In genomic region chr10:6050801-6051445, GRCh38 we compare ENCODE assay signal across 8 cellular contexts. TPM values are rescaled to one million over a fixed set of nuclear protein-coding genes. Genes with fewer than 3 reads are reported as not detected.
DNase-seq lines count a peak whose midpoint lies in the region; ATAC-seq, FAIRE-seq and TF ChIP-seq lines count a peak whose summit lies in the region.

No MANE protein-coding gene starts in this region.

- H3K36me3 ChIP-seq in brain microvascular endothelial cell (replicated peaks) (no peaks in the 10 kb centered on the region), HepG2 (replicated peaks in 1 of 2; ENCODE audit: control insufficient read depth in 1 of 2, insufficient read depth in 2 of 2, low read length in 2 of 2) (no peaks in the 10 kb centered on the region)

- FAIRE-seq in HepG2 (lab: Jason Lieb, UNC) = peak; percentile 26

- TF ChIP-seq RAD21 in HepG2 (CRISPR knock-in tag; IDR thresholded peaks at IDR 0.05) = no peak

- H4K20me1 ChIP-seq in HepG2 (ENCODE audit: insufficient read depth, low read length) = no peaks in the 10 kb centered on the region

- peak overlapping the region; percentile 39 for H3K9ac ChIP-seq in HepG2 (ENCODE audit: insufficient read depth, low read depth, low read length)

- no peaks in the 10 kb centered on the region for H3K9me3 ChIP-seq in HepG2 (ENCODE audit: low read length)

- peak overlapping the region; percentile 71 for H2AFZ ChIP-seq in HepG2 (ENCODE audit: low read length)

- 2% methylated on average over 18 of the region's 18 CpGs for WGBS in HepG2 (ENCODE audit: low lambda C conversion rate)

- no peak for TF ChIP-seq POLR2A in HepG2 (IDR thresholded peaks at IDR 0.05; ENCODE audit: insufficient read depth in 1 of 2, low read depth in 2 of 2, low read length in 2 of 2)

- no peaks in the 10 kb centered on the region for H3K27me3 ChIP-seq in brain microvascular endothelial cell (replicated peaks)
- peaks cover 1 to 4% of the 10 kb centered on the region in 2 experiments; a peak in 2 of 5 replicates for H3K27me3 ChIP-seq in HepG2 (ENCODE audit: control insufficient read depth in 1 of 2, insufficient read depth in 2 of 2, low read length in 2 of 2)

- peak; percentile 78 for ATAC-seq in GM19438 (IDR thresholded peaks at IDR 0.05; ENCODE audit: low read depth, unreplicated experiment)
- peak; percentile 76 for ATAC-seq in HG03520 (IDR thresholded peaks at IDR 0.05; ENCODE audit: unreplicated experiment)
- peak; percentile 79 for ATAC-seq in HepG2

- H3K27ac ChIP-seq in brain microvascular endothelial cell = no peak overlapping the region
- no peak overlapping the region for H3K27ac ChIP-seq in HepG2 (ENCODE audit: extremely low read length, insufficient read depth, low read length)

- intact Hi-C loops in HepG2 (cut with micrococcal nuclease; ENCODE audit: unreplicated experiment) = loop anchor here (5.0 kb wide), 1 partner anchor 39 kb away; no protein-coding TSS in a partner anchor

- H3K4me2 ChIP-seq in HepG2 (ENCODE audit: low read depth, low read length) = peak overlapping the region; percentile 82

- TF ChIP-seq CTCF in brain microvascular endothelial cell (IDR thresholded peaks at IDR 0.05; ENCODE audit: low read depth, low read length, missing control alignments) (peak; percentile 25), HepG2 (CRISPR knock-in tag; IDR thresholded peaks at IDR 0.05) (peak; percentile 62)

- DNase-seq in COR-L47 (lab: John Stamatoyannopoulos, UW) = peak; percentile 21
- DNase-seq in UCSD-AML1 (lab: John Stamatoyannopoulos, UW; ENCODE audit: unreplicated experiment) = peak; percentile 62
- peak; percentile 12 for DNase-seq in brain microvascular endothelial cell
- DNase-seq in HepG2 (ENCODE audit: low spot score) = peak; percentile 41
- peak; percentile 88 to 91 for DNase-seq in stimulated activated CD8-positive, alpha-beta memory T cell treated with anti-CD3 and anti-CD28 coated beads, Interleukin-15, amount 100 ng/mL, for 4 hours (ENCODE audit: low read depth in 2 of 2)
- DNase-seq in KG1 (lab: John Stamatoyannopoulos, UW) = no peak

- POLR2A ChIA-PET in HepG2 (lab: Yijun Ruan, JAX) = interaction anchor here (1.2 kb wide), 1 partner anchor 39 kb away, joined by 3 read pairs; no protein-coding TSS in a partner anchor

- TF ChIP-seq EP300 in HepG2 (IDR thresholded peaks at IDR 0.05; ENCODE audit: low read depth in 2 of 2, low read length in 2 of 2) (no peak), HepG2 (CRISPR knock-in tag; IDR thresholded peaks at IDR 0.05; ENCODE audit: borderline replicate concordance) (no peak)

- no peaks in the 10 kb centered on the region for H3K79me2 ChIP-seq in HepG2 (ENCODE audit: insufficient read depth, low read length)

- CTCF ChIA-PET in HepG2 (lab: Yijun Ruan, JAX; ENCODE audit: low intra/inter-chr PET ratio, low total read pairs) = interaction anchor here (1.1 kb wide), 1 partner anchor 37 kb away, joined by 3 read pairs; no protein-coding TSS in a partner anchor

- H3K4me1 ChIP-seq in HepG2 (ENCODE audit: insufficient read depth, low read length) = peaks cover 30% of the 10 kb centered on the region

- H3K4me3 ChIP-seq in brain microvascular endothelial cell (ENCODE audit: low read depth, low read length) (peak overlapping the region; percentile 35), HepG2 (replicated peaks in 1 of 3; ENCODE audit: insufficient read depth in 1 of 3, low read depth in 2 of 3, low read length in 3 of 3) (peak overlapping the region; percentile 54 to 68 (median 67))

- no TSS peak for BruUV-seq in HepG2 (replicated peaks; lab: Mats Ljungman, UMichigan)

- in situ Hi-C loops in brain microvascular endothelial cell (cut with HindIII; ENCODE audit: low pct_ligation_motif_present, low sequenced_read_pairs) (no loop called here), HepG2 (cut with HindIII; ENCODE audit: extremely low pct_ligation_motif_present, low pct_unique_long_range_greater_than_20kb) (no loop called here)

TF ChIP-seq in HepG2, 621 proteins besides CTCF, POLR2A, EP300 and RAD21 (continues in another document):
- no peak for TF ChIP-seq ZNF629 (CRISPR knock-in tag; conservative IDR thresholded peaks at IDR 0.05)
- no peak for TF ChIP-seq RXRA (CRISPR knock-in tag; IDR thresholded peaks at IDR 0.05)
- no peak for TF ChIP-seq ZNF451 (CRISPR knock-in tag; IDR thresholded peaks at IDR 0.05)
- TF ChIP-seq SAP130 (CRISPR knock-in tag; IDR thresholded peaks at IDR 0.05; ENCODE audit: low read depth) = 0 out of 2 replicates have a peak, but pooled peaks have one; percentile 12
- TF ChIP-seq, protein P1, sequence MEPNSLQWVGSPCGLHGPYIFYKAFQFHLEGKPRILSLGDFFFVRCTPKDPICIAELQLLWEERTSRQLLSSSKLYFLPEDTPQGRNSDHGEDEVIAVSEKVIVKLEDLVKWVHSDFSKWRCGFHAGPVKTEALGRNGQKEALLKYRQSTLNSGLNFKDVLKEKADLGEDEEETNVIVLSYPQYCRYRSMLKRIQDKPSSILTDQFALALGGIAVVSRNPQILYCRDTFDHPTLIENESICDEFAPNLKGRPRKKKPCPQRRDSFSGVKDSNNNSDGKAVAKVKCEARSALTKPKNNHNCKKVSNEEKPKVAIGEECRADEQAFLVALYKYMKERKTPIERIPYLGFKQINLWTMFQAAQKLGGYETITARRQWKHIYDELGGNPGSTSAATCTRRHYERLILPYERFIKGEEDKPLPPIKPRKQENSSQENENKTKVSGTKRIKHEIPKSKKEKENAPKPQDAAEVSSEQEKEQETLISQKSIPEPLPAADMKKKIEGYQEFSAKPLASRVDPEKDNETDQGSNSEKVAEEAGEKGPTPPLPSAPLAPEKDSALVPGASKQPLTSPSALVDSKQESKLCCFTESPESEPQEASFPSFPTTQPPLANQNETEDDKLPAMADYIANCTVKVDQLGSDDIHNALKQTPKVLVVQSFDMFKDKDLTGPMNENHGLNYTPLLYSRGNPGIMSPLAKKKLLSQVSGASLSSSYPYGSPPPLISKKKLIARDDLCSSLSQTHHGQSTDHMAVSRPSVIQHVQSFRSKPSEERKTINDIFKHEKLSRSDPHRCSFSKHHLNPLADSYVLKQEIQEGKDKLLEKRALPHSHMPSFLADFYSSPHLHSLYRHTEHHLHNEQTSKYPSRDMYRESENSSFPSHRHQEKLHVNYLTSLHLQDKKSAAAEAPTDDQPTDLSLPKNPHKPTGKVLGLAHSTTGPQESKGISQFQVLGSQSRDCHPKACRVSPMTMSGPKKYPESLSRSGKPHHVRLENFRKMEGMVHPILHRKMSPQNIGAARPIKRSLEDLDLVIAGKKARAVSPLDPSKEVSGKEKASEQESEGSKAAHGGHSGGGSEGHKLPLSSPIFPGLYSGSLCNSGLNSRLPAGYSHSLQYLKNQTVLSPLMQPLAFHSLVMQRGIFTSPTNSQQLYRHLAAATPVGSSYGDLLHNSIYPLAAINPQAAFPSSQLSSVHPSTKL (CRISPR knock-in tag; IDR thresholded peaks at IDR 0.05) = peak; percentile 11; the same call in 1 of the 2 replicates

RNA-seq across cellular contexts. Expression of gene IL2RA, which starts 11.2 kb away (rescaled TPM):
- not detected in 2 replicates for total RNA-seq in HepG2 (2016; rRNA removed; fragmentation: Illumina TruSeq; extraction: Trizol)
- not detected in 2 replicates for total RNA-seq in HepG2 (2016; cell fraction: cytosol; rRNA removed; fragmentation: Illumina TruSeq; extraction: Trizol; ENCODE audit: low read depth)
- not detected in 2 replicates for total RNA-seq in HepG2 (2016; cell fraction: insoluble cytoplasmic fraction; rRNA removed; fragmentation: Illumina TruSeq; extraction: Trizol)
- total RNA-seq in HepG2 (2016; cell fraction: membrane; rRNA removed; fragmentation: Illumina TruSeq; extraction: Trizol) = not detected in 2 replicates
- not detected in 2 replicates for total RNA-seq in HepG2 (2016; cell fraction: nucleus; rRNA removed; fragmentation: Illumina TruSeq; extraction: Trizol)
- not detected in 2 replicates for polyA plus RNA-seq in HepG2 (2011; rRNA removed)
- not detected in 2 replicates for polyA plus RNA-seq in HepG2 (2011; cell fraction: cytosol; rRNA removed)
- polyA plus RNA-seq in HepG2 (2011; cell fraction: nucleus; rRNA removed) = not detected in 2 replicates
- polyA plus RNA-seq in HepG2 (2012) = not detected in 2 replicates
- not detected in 2 replicates for polyA plus RNA-seq in HepG2 (2016; cell fraction: cytosol; fragmentation: Illumina TruSeq; extraction: Trizol; ENCODE audit: low read depth)
- polyA plus RNA-seq in HepG2 (2016; cell fraction: insoluble cytoplasmic fraction; fragmentation: Illumina TruSeq; extraction: Trizol; ENCODE audit: low read depth) = not detected in 2 replicates
- polyA plus RNA-seq in HepG2 (2016; cell fraction: membrane; fragmentation: Illumina TruSeq; extraction: Trizol; ENCODE audit: low read depth) = not detected in 2 replicates
- not detected in 2 replicates for polyA plus RNA-seq in HepG2 (2016; cell fraction: nucleus; fragmentation: Illumina TruSeq; extraction: Trizol; ENCODE audit: insufficient read depth, low read depth)
- polyA minus RNA-seq in HepG2 (2011; rRNA and poly(A)+ RNA removed; ENCODE audit: low replicate concordance) = not detected in 2 replicates
- polyA minus RNA-seq in HepG2 (2011; cell fraction: cytosol; rRNA and poly(A)+ RNA removed) = not detected in 2 replicates
- not detected in 2 replicates for polyA minus RNA-seq in HepG2 (2011; cell fraction: nucleus; rRNA and poly(A)+ RNA removed)

RNA-seq across cellular contexts. Expression of gene RBM17, which starts 37.9 kb away (rescaled TPM):
- 63.3 and 77.5 TPM in 2 replicates for total RNA-seq in HepG2 (2016; rRNA removed; fragmentation: Illumina TruSeq; extraction: Trizol)
- total RNA-seq in HepG2 (2016; cell fraction: cytosol; rRNA removed; fragmentation: Illumina TruSeq; extraction: Trizol; ENCODE audit: low read depth) = 28.7 and 33.2 TPM in 2 replicates
- 57.4 and 73.5 TPM in 2 replicates for total RNA-seq in HepG2 (2016; cell fraction: insoluble cytoplasmic fraction; rRNA removed; fragmentation: Illumina TruSeq; extraction: Trizol)
- 62.2 and 67.8 TPM in 2 replicates for total RNA-seq in HepG2 (2016; cell fraction: membrane; rRNA removed; fragmentation: Illumina TruSeq; extraction: Trizol)
- total RNA-seq in HepG2 (2016; cell fraction: nucleus; rRNA removed; fragmentation: Illumina TruSeq; extraction: Trizol) = 64.2 and 72.7 TPM in 2 replicates
- 26.6 and 30.7 TPM in 2 replicates for polyA plus RNA-seq in HepG2 (2011; rRNA removed)
- 13.0 and 14.3 TPM in 2 replicates for polyA plus RNA-seq in HepG2 (2011; cell fraction: cytosol; rRNA removed)
- 71.7 and 86.3 TPM in 2 replicates for polyA plus RNA-seq in HepG2 (2011; cell fraction: nucleus; rRNA removed)
- 46.3 and 82.5 TPM in 2 replicates for polyA plus RNA-seq in HepG2 (2012)
- 55.3 and 78.7 TPM in 2 replicates for polyA plus RNA-seq in HepG2 (2016; cell fraction: cytosol; fragmentation: Illumina TruSeq; extraction: Trizol; ENCODE audit: low read depth)
- 145 and 152 TPM in 2 replicates for polyA plus RNA-seq in HepG2 (2016; cell fraction: insoluble cytoplasmic fraction; fragmentation: Illumina TruSeq; extraction: Trizol; ENCODE audit: low read depth)
- 95.4 and 110 TPM in 2 replicates for polyA plus RNA-seq in HepG2 (2016; cell fraction: membrane; fragmentation: Illumina TruSeq; extraction: Trizol; ENCODE audit: low read depth)
- polyA plus RNA-seq in HepG2 (2016; cell fraction: nucleus; fragmentation: Illumina TruSeq; extraction: Trizol; ENCODE audit: insufficient read depth, low read depth) = 232 and 242 TPM in 2 replicates
- polyA minus RNA-seq in HepG2 (2011; rRNA and poly(A)+ RNA removed; ENCODE audit: low replicate concordance) = 15.7 and 19.9 TPM in 2 replicates
- polyA minus RNA-seq in HepG2 (2011; cell fraction: cytosol; rRNA and poly(A)+ RNA removed) = 7.2 and 7.9 TPM in 2 replicates
- polyA minus RNA-seq in HepG2 (2011; cell fraction: nucleus; rRNA and poly(A)+ RNA removed) = 48.2 and 50.1 TPM in 2 replicates
